8 cellular contexts compared by ENCODE assay signal in genomic region chr1:91885716-91886506, GRCh38. TPM values are rescaled to one million over a fixed set of nuclear protein-coding genes. Genes with fewer than 3 reads are reported as not detected.
DNase-seq lines count a peak whose midpoint lies in the region; ATAC-seq, FAIRE-seq and TF ChIP-seq lines count a peak whose summit lies in the region.

TSS of gene TGFBR3 (minus strand) at chr1:91886151. CDS start at chr1:91861531, 24,620 bp downstream.

- TF ChIP-seq CTCF in neutrophil (IDR thresholded peaks at IDR 0.05) (no peak), subcutaneous adipose tissue (IDR thresholded peaks at IDR 0.05; ENCODE audit: low read depth) (no peak)

- peak within 1 kb of the TSS; percentile 46 for H3K27ac Mint-ChIP-seq in activated naive CD4-positive, alpha-beta T cell treated with anti-CD3 and anti-CD28 coated beads for 36 hours

- peaks cover 17 to 22% of the 10 kb centered on the region in 2 experiments for H3K4me1 ChIP-seq in neutrophil (ENCODE audit: control insufficient read depth in 1 of 2, insufficient read depth in 1 of 2, low read depth in 1 of 2, low read length in 1 of 2)

- peak within 1 kb of the TSS; percentile 85 for H3K4me3 Mint-ChIP-seq in activated naive CD4-positive, alpha-beta T cell treated with anti-CD3 and anti-CD28 coated beads for 36 hours

- no peaks in the 10 kb centered on the region for H3K9me3 Mint-ChIP-seq in activated naive CD4-positive, alpha-beta T cell treated with anti-CD3 and anti-CD28 coated beads for 36 hours

- CTCF ChIA-PET in activated naive CD4-positive, alpha-beta T cell treated with anti-CD3 and anti-CD28 coated beads for 36 hours (lab: Charles Lee) = interaction anchor here (0.6 to 3.9 kb wide), 9 partner anchors 13 to 374 kb away, joined by 3 to 47 read pairs (median 4); no protein-coding TSS in a partner anchor

- in situ Hi-C loops in SK-MEL-5 (cut with HindIII; ENCODE audit: low pct_unique_long_range_greater_than_20kb, low sequenced_read_pairs) = no loop called here

- H3K27me3 ChIP-seq in neutrophil = peaks cover 97% of the 10 kb centered on the region

- peak; percentile 12; the same call in 1 of the 2 replicates for TF ChIP-seq RAD21 in Ishikawa (IDR thresholded peaks at IDR 0.05; ENCODE audit: low read depth)

- H3K27me3 Mint-ChIP-seq in activated naive CD4-positive, alpha-beta T cell treated with anti-CD3 and anti-CD28 coated beads for 36 hours (ENCODE audit: low read depth) = peaks cover 15% of the 10 kb centered on the region

- H3K36me3 Mint-ChIP-seq in activated naive CD4-positive, alpha-beta T cell treated with anti-CD3 and anti-CD28 coated beads for 36 hours (ENCODE audit: low read depth) = no peaks in the 10 kb centered on the region

- H3K36me3 ChIP-seq in neutrophil = no peaks in the 10 kb centered on the region

- H3K9me3 ChIP-seq in neutrophil = no peaks in the 10 kb centered on the region

- peaks cover 33% of the 10 kb centered on the region for H3K4me1 Mint-ChIP-seq in activated naive CD4-positive, alpha-beta T cell treated with anti-CD3 and anti-CD28 coated beads for 36 hours (ENCODE audit: low read depth)

- FAIRE-seq in frontal cortex (lab: Jason Lieb, UNC) = no peak

- intact Hi-C loops in activated naive CD4-positive, alpha-beta T cell treated with anti-CD3 and anti-CD28 coated beads for 36 hours (cut with micrococcal nuclease) = loop anchor here (1.0 to 5.0 kb wide), 4 partner anchors 9 to 864 kb away; partner anchors contain the start of gene ZNF644

- DNase-seq in DMS114 treated with DMSO at 0.1 percent for 48 hours (lab: John Stamatoyannopoulos, UW; ENCODE audit: unreplicated experiment) = peak; percentile 73
- DNase-seq in SK-MEL-5 (ENCODE audit: low read depth, low spot score) = peak; percentile 80
- peak; percentile 74 for DNase-seq in activated naive CD4-positive, alpha-beta T cell treated with anti-CD3 and anti-CD28 coated beads for 36 hours
- peak; percentile 89 to 91 for DNase-seq in frontal cortex (ENCODE audit: low spot score in 2 of 2)

- ATAC-seq in GM21529 (IDR thresholded peaks at IDR 0.05; ENCODE audit: unreplicated experiment) = peak; percentile 74

- peak within 1 kb of the TSS; percentile 43 to 62 for H3K4me3 ChIP-seq in neutrophil (ENCODE audit: low read depth in 1 of 2, low read length in 1 of 2)

- TF ChIP-seq EP300 in Ishikawa (IDR thresholded peaks at IDR 0.05; ENCODE audit: borderline replicate concordance) = 0 out of 2 replicates have a peak, but pooled peaks have one; percentile 22

- no peak within 1 kb of the TSS for H3K27ac ChIP-seq in neutrophil

TF ChIP-seq in Ishikawa, 13 proteins besides CTCF, POLR2A, EP300 and RAD21:
- peak; percentile 76; the same call in 1 of the 2 replicates for TF ChIP-seq ZBTB7A (IDR thresholded peaks at IDR 0.05; ENCODE audit: low read depth)
- TF ChIP-seq EGR1 (IDR thresholded peaks at IDR 0.05) = no peak; the same call in 1 of the 2 replicates
- TF ChIP-seq, protein P1, sequence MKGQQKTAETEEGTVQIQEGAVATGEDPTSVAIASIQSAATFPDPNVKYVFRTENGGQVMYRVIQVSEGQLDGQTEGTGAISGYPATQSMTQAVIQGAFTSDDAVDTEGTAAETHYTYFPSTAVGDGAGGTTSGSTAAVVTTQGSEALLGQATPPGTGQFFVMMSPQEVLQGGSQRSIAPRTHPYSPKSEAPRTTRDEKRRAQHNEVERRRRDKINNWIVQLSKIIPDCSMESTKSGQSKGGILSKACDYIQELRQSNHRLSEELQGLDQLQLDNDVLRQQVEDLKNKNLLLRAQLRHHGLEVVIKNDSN (IDR thresholded peaks at IDR 0.05) = peak; percentile 32; the same call in 1 of the 2 replicates
- TF ChIP-seq, protein P2, sequence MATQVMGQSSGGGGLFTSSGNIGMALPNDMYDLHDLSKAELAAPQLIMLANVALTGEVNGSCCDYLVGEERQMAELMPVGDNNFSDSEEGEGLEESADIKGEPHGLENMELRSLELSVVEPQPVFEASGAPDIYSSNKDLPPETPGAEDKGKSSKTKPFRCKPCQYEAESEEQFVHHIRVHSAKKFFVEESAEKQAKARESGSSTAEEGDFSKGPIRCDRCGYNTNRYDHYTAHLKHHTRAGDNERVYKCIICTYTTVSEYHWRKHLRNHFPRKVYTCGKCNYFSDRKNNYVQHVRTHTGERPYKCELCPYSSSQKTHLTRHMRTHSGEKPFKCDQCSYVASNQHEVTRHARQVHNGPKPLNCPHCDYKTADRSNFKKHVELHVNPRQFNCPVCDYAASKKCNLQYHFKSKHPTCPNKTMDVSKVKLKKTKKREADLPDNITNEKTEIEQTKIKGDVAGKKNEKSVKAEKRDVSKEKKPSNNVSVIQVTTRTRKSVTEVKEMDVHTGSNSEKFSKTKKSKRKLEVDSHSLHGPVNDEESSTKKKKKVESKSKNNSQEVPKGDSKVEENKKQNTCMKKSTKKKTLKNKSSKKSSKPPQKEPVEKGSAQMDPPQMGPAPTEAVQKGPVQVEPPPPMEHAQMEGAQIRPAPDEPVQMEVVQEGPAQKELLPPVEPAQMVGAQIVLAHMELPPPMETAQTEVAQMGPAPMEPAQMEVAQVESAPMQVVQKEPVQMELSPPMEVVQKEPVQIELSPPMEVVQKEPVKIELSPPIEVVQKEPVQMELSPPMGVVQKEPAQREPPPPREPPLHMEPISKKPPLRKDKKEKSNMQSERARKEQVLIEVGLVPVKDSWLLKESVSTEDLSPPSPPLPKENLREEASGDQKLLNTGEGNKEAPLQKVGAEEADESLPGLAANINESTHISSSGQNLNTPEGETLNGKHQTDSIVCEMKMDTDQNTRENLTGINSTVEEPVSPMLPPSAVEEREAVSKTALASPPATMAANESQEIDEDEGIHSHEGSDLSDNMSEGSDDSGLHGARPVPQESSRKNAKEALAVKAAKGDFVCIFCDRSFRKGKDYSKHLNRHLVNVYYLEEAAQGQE (IDR thresholded peaks at IDR 0.05; ENCODE audit: low read depth) = no peak
- peak; percentile 44 for TF ChIP-seq NFIC (IDR thresholded peaks at IDR 0.05)
- TF ChIP-seq TCF12 (IDR thresholded peaks at IDR 0.05; ENCODE audit: low read depth) = peak; percentile 71
- TF ChIP-seq MAX (IDR thresholded peaks at IDR 0.05) = peak; percentile 78
- peak; percentile 27; the same call in 1 of the 2 replicates for TF ChIP-seq YY1 (IDR thresholded peaks at IDR 0.05; ENCODE audit: low read depth)

RNA-seq across cellular contexts. Expression of gene TGFBR3, which starts in this region (rescaled TPM):
- total RNA-seq in SK-MEL-5 (2014; rRNA removed; shearing (Covaris generic)) = 17.2 and 18.2 TPM in 2 replicates
- 19.0 and 21.4 TPM in 2 replicates for polyA plus RNA-seq in SK-MEL-5 (2015; cell fraction: cytosol; rRNA removed)
- 13.2 and 13.7 TPM in 2 replicates for polyA plus RNA-seq in SK-MEL-5 (2015; cell fraction: nucleus; rRNA removed)
- total RNA-seq in activated naive CD4-positive, alpha-beta T cell treated with anti-CD3 and anti-CD28 coated beads for 36 hours = 1 to 10 TPM; 3.2 to 3.3 TPM
- total RNA-seq in frontal cortex (4.9 TPM), subcutaneous adipose tissue (100 to 1,000 TPM; 206 to 374 (median 284) TPM)

Comparison
In these comparisons a context has a peak if more than half of its experiments do, and no peak if none do; other contexts are left out.
1. RNA of gene TGFBR3 (total RNA-seq): 206 to 374 TPM in subcutaneous adipose tissue; 17.2 to 18.2 TPM in SK-MEL-5, 4.9 TPM in frontal cortex (single experiment) and 3.2 to 3.3 TPM in activated naive CD4-positive, alpha-beta T cell treated with anti-CD3 and anti-CD28 coated beads for 36 hours; every median in the first group is over 10 times any median in the second.
2. Peak in every context shown above with its lines, with median percentiles within 50 percentile points of each other: DNase-seq.